17 cellular contexts compared by ENCODE assay signal in the genomic region with DNA sequence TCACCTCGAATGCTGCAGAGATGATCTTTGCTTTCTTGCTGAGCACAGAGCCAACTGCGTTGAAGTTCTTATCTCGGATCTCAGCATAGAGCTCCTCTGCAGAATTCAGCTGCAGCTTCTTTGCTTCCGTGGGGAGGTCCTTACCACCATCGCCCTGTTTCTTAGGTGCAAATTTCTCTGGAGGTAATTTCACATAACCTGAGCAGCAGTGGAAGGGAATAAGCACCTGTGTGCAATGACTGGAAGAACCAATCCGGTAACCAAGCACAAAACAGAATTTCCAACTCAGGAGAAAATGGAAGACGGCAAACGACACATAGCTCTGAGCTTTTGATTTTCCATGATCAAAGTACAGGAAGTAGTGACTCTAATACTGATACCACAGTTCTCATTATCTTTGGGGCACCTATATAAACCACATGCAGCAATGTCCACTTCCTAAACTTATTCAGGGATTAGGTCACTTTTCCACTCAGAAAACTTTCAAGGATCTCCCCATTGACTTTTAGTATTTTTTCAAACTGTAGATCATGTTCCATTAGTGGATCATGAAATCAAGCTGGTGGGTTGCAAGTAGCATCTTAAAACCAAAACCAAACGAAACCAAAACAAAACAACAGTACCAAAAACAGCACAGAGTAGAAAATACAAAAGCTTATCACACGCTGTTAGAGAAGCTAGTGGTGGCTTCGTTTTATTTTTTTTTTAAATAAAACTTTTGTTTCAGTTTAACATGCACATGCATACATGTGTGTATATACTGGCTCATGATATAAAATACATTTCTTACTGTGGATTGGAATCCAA. TPM values are rescaled to one million over a fixed set of nuclear protein-coding genes. Genes with fewer than 3 reads are reported as not detected.
DNase-seq lines count a peak whose midpoint lies in the region; ATAC-seq and TF ChIP-seq lines count a peak whose summit lies in the region.
"Had no signal": no experiment of that assay in that cellular context is flagged by ENCODE, and none has a peak within 500 bp of the region (broad histone marks: within the 10 kb centered on the region; RNA-seq: fewer than 3 reads in every experiment).

No MANE protein-coding gene starts in this region.

- H3K79me2 ChIP-seq in Loucy (ENCODE audit: insufficient read depth, low read length): no peaks in the 10 kb centered on the region

- peaks cover 22% of the 10 kb centered on the region for H3K36me3 ChIP-seq in CD4-positive, alpha-beta memory T cell (ENCODE audit: insufficient read depth, low read length)
- H3K36me3 ChIP-seq in Loucy (ENCODE audit: insufficient read depth, low read length): peaks cover 12% of the 10 kb centered on the region; the same call in 1 of the 2 replicates

- POLR2A ChIA-PET in CD4-positive, alpha-beta memory T cell (lab: Charles Lee; ENCODE audit: partially characterized antibody): interaction anchor here (0.5 to 4.8 kb wide), 20 partner anchors 8 to 1953 kb away, joined by 3 to 155 read pairs (median 6); a partner anchor contains a TSS

- peak overlapping the region; percentile 77 for H3K4me2 ChIP-seq in Loucy (ENCODE audit: low read depth, low read length, poor library complexity, severe bottlenecking)

- no peaks in the 10 kb centered on the region for H3K9me3 Mint-ChIP-seq in CD4-positive, alpha-beta memory T cell
- H3K9me3 Mint-ChIP-seq in activated T-helper 17 cell treated with anti-CD3 and anti-CD28 coated beads, Interleukin-2, amount 50 U/mL, for 72 hours: no peaks in the 10 kb centered on the region

- peak overlapping the region; percentile 48 for H2AFZ ChIP-seq in Loucy (ENCODE audit: low read length)

- H3K27ac ChIP-seq in CD4-positive, alpha-beta memory T cell (ENCODE audit: low read depth, low read length): peak overlapping the region; percentile 67
- H3K27ac ChIP-seq: gastroesophageal sphincter, SK-N-MC had no signal

- H3K27me3 Mint-ChIP-seq in CD4-positive, alpha-beta memory T cell: no peaks in the 10 kb centered on the region
- no peaks in the 10 kb centered on the region for H3K27me3 Mint-ChIP-seq in activated T-helper 17 cell treated with anti-CD3 and anti-CD28 coated beads, Interleukin-2, amount 50 U/mL, for 72 hours

- H3K4me1 ChIP-seq in CD4-positive, alpha-beta memory T cell (ENCODE audit: insufficient read depth, low read length): peaks cover 46% of the 10 kb centered on the region
- H3K4me1 ChIP-seq in Loucy (ENCODE audit: insufficient read depth, low read length, poor library complexity, severe bottlenecking) (peaks cover 18% of the 10 kb centered on the region), mononuclear cell (ENCODE audit: insufficient read depth, low read length) (peaks cover 14% of the 10 kb centered on the region)
- H3K4me1 ChIP-seq: gastroesophageal sphincter had no signal

- TF ChIP-seq CTCF in Loucy (conservative IDR thresholded peaks at IDR 0.05; ENCODE audit: low read length): no peak
- no peak for TF ChIP-seq CTCF in GM20000 (IDR thresholded peaks at IDR 0.05; ENCODE audit: extremely low read depth, missing control alignments)

- ATAC-seq in activated T-helper 17 cell treated with anti-CD3 and anti-CD28 coated beads, Interleukin-2, amount 50 U/mL, for 72 hours (replicated peaks): peak; percentile 91
- ATAC-seq in GM18505 (IDR thresholded peaks at IDR 0.05; ENCODE audit: unreplicated experiment): no peak
- no peak for ATAC-seq in HG02884 (IDR thresholded peaks at IDR 0.05; ENCODE audit: unreplicated experiment)
- ATAC-seq: gastroesophageal sphincter, HCT116 had no signal

- H3K4me1 Mint-ChIP-seq in CD4-positive, alpha-beta memory T cell: peaks cover 25 to 50% (median 38%) of the 10 kb centered on the region in 4 donors
- H3K4me1 Mint-ChIP-seq in activated T-helper 17 cell treated with anti-CD3 and anti-CD28 coated beads, Interleukin-2, amount 50 U/mL, for 72 hours: peaks cover 20% of the 10 kb centered on the region

- H3K4me3 Mint-ChIP-seq in CD4-positive, alpha-beta memory T cell: peak overlapping the region; percentile 90 to 95 (median 93)
- peak overlapping the region; percentile 91 for H3K4me3 Mint-ChIP-seq in activated T-helper 17 cell treated with anti-CD3 and anti-CD28 coated beads, Interleukin-2, amount 50 U/mL, for 72 hours

- no peaks in the 10 kb centered on the region for H4K20me1 ChIP-seq in Loucy (ENCODE audit: insufficient read depth, low read length, poor library complexity, severe bottlenecking)

- H3K36me3 Mint-ChIP-seq in CD4-positive, alpha-beta memory T cell: peaks cover 31 to 46% of the 10 kb centered on the region in 2 donors
- peaks cover 60% of the 10 kb centered on the region for H3K36me3 Mint-ChIP-seq in activated T-helper 17 cell treated with anti-CD3 and anti-CD28 coated beads, Interleukin-2, amount 50 U/mL, for 72 hours (ENCODE audit: low read depth)

- no peaks in the 10 kb centered on the region for H3K9me3 ChIP-seq in CD4-positive, alpha-beta memory T cell (ENCODE audit: control insufficient read depth in 1 of 2, low read length in 2 of 2)
- H3K9me3 ChIP-seq in Loucy (ENCODE audit: insufficient read depth, low read depth, low read length) (no peaks in the 10 kb centered on the region), mononuclear cell (ENCODE audit: low read depth, low read length) (no peaks in the 10 kb centered on the region)
- H3K9me3 ChIP-seq: gastroesophageal sphincter had no signal

- peak; percentile 64 to 76 (median 74) for DNase-seq in CD4-positive, alpha-beta memory T cell
- DNase-seq in DMS79 (lab: John Stamatoyannopoulos, UW): no peak
- DNase-seq in GM20000 (ENCODE audit: low spot score): no peak
- DNase-seq: activated CD4-positive, CD25-positive, alpha-beta regulatory T cell; DMS79 treated with DMSO at 0.1 percent for 48 hours; mesendoderm; NCI-H1105 had no signal

- peaks cover 3% of the 10 kb centered on the region; the same call in 1 of the 2 replicates for H3F3A ChIP-seq in Loucy (ENCODE audit: low read depth)

- H3K4me3 ChIP-seq in CD4-positive, alpha-beta memory T cell (ENCODE audit: low read length in 2 of 2): peak overlapping the region; percentile 63 to 92
- H3K4me3 ChIP-seq in Loucy (ENCODE audit: low read length, poor library complexity, severe bottlenecking): peak overlapping the region; percentile 66
- peak overlapping the region; percentile 29 for H3K4me3 ChIP-seq in mononuclear cell (ENCODE audit: low read length)
- H3K4me3 ChIP-seq: gastroesophageal sphincter, SK-N-MC had no signal

- H3K27ac Mint-ChIP-seq in CD4-positive, alpha-beta memory T cell: peak overlapping the region; percentile 94 to 97 (median 95)
- H3K27ac Mint-ChIP-seq in activated T-helper 17 cell treated with anti-CD3 and anti-CD28 coated beads, Interleukin-2, amount 50 U/mL, for 72 hours: peak overlapping the region; percentile 86

- peak overlapping the region; percentile 32 for H3K9ac ChIP-seq in Loucy (ENCODE audit: low read depth, low read length, poor library complexity, severe bottlenecking)

- intact Hi-C loops in CD4-positive, alpha-beta memory T cell (cut with micrococcal nuclease): loop anchor here (1.0 kb wide), 3 partner anchors 18 to 41 kb away; a partner anchor contains a TSS

- H3K9me2 ChIP-seq in Loucy (replicated peaks; ENCODE audit: low read depth, low read length): no peaks in the 10 kb centered on the region

- CTCF ChIA-PET in CD4-positive, alpha-beta memory T cell (lab: Charles Lee; ENCODE audit: partially characterized antibody): interaction anchor here (0.6 to 4.0 kb wide), 9 partner anchors 9 to 256 kb away, joined by 3 to 35 read pairs (median 9); a partner anchor contains a TSS

- no peaks in the 10 kb centered on the region for H3K27me3 ChIP-seq in CD4-positive, alpha-beta memory T cell (ENCODE audit: insufficient read depth, low read length)
- H3K27me3 ChIP-seq in Loucy (ENCODE audit: insufficient read depth, low read length, poor library complexity, severe bottlenecking) (no peaks in the 10 kb centered on the region), mononuclear cell (ENCODE audit: insufficient read depth, low read length) (no peaks in the 10 kb centered on the region)
- H3K27me3 ChIP-seq: gastroesophageal sphincter had no signal

- no peak for TF ChIP-seq POLR2A in GM18505 (IDR thresholded peaks at IDR 0.05; ENCODE audit: borderline replicate concordance, extremely low read depth, insufficient read depth, insufficient read length)

RNA-seq across cellular contexts. Expression of a gene that starts 18.9 kb away (rescaled TPM):
- 10 to 100 TPM; 40.0 to 44.1 TPM for total RNA-seq in CD4-positive, alpha-beta memory T cell
- 10 to 100 TPM; 61.7 to 62.0 TPM for polyA plus RNA-seq in CD4-positive, alpha-beta memory T cell
- 10 to 100 TPM; 44.0 to 50.5 TPM for total RNA-seq in activated T-helper 17 cell treated with anti-CD3 and anti-CD28 coated beads, Interleukin-2, amount 50 U/mL, for 72 hours
- total RNA-seq in mononuclear cell: 54.8 TPM

RNA-seq across cellular contexts. Expression of a gene that starts 21.5 kb away (rescaled TPM):
- 10 to 100 TPM; 40.5 to 42.6 TPM for total RNA-seq in CD4-positive, alpha-beta memory T cell
- polyA plus RNA-seq in CD4-positive, alpha-beta memory T cell: 10 to 100 TPM; 33.2 to 39.1 TPM
- total RNA-seq in activated T-helper 17 cell treated with anti-CD3 and anti-CD28 coated beads, Interleukin-2, amount 50 U/mL, for 72 hours: 10 to 100 TPM; 21.3 to 37.1 TPM
- 19.0 TPM for total RNA-seq in mononuclear cell

RNA-seq across cellular contexts. Expression of a gene that starts 41.3 kb away (rescaled TPM):
- total RNA-seq in CD4-positive, alpha-beta memory T cell: 1 to 10 TPM in 1 of 2 experiments, under 1 TPM in 1; 0.93 to 1.4 TPM
- under 1 TPM in 1 of 2 donors, not detected in 1; 0.10 TPM for polyA plus RNA-seq in CD4-positive, alpha-beta memory T cell
- 1 to 10 TPM in 1 of 2 donors, under 1 TPM in 1; 0.48 to 5.3 TPM for total RNA-seq in activated T-helper 17 cell treated with anti-CD3 and anti-CD28 coated beads, Interleukin-2, amount 50 U/mL, for 72 hours
- 0.10 TPM for total RNA-seq in mononuclear cell
- total RNA-seq: cardiac septum, gastroesophageal sphincter, skeletal muscle tissue had no signal

Comparison
In these comparisons a context has a peak if more than half of its experiments do, and no peak if none do; other contexts are left out.
1. DNase-seq: peak in CD4-positive, alpha-beta memory T cell (5 of 5); none in DMS79 (single experiment) and GM20000 (single experiment).
2. Peak in every context shown above with its lines, with median percentiles within 50 percentile points of each other: H3K4me3 ChIP-seq.